In genomic region chr4:149997881-149998421, GRCh38 we compare ENCODE assay signal across 8 cellular contexts.
DNase-seq lines count a peak whose midpoint lies in the region; ATAC-seq and TF ChIP-seq lines count a peak whose summit lies in the region.

No MANE protein-coding gene starts in this region.

- H3K4me3 ChIP-seq in RWPE2 (ENCODE audit: severe bottlenecking) (no peak overlapping the region), mesendoderm (ENCODE audit: low read length) (no peak overlapping the region), stomach (no peak overlapping the region)

- no peak for TF ChIP-seq POLR2A in stomach (IDR thresholded peaks at IDR 0.05)

- no peak overlapping the region for H2BK15ac ChIP-seq in mesendoderm (replicated peaks; ENCODE audit: low read depth)

- H3K4me1 ChIP-seq in RWPE2 (ENCODE audit: insufficient read depth, poor library complexity, severe bottlenecking) (peaks cover 4% of the 10 kb centered on the region), mesendoderm (ENCODE audit: control insufficient read depth, low read depth, low read length) (no peaks in the 10 kb centered on the region), stomach (peaks cover 0 to 5% (median 2%) of the 10 kb centered on the region in 4 donors)

- TF ChIP-seq CTCF in GM10248 (IDR thresholded peaks at IDR 0.05; ENCODE audit: control extremely low read depth, extremely low read depth, low read depth, missing control alignments), result no peak
- TF ChIP-seq CTCF in RWPE2 (IDR thresholded peaks at IDR 0.05; ENCODE audit: poor library complexity, severe bottlenecking), result no peak
- no peak for TF ChIP-seq CTCF in stomach (IDR thresholded peaks at IDR 0.05)

- H2AK5ac ChIP-seq in mesendoderm (ENCODE audit: low read length), result no peak overlapping the region

- H3K56ac ChIP-seq in mesendoderm (ENCODE audit: low read length), result peak overlapping the region; percentile 18

- no peak overlapping the region for H3K18ac ChIP-seq in mesendoderm (ENCODE audit: low read length)

- no peak overlapping the region for H3K23ac ChIP-seq in mesendoderm (ENCODE audit: low read length)

- H3K27me3 ChIP-seq in RWPE2 (ENCODE audit: insufficient read depth, poor library complexity, severe bottlenecking), result no peaks in the 10 kb centered on the region
- H3K27me3 ChIP-seq in mesendoderm (ENCODE audit: insufficient read depth, low read length, poor library complexity), result no peaks in the 10 kb centered on the region
- no peaks in the 10 kb centered on the region for H3K27me3 ChIP-seq in stomach

- no peaks in the 10 kb centered on the region for H3K79me1 ChIP-seq in mesendoderm (ENCODE audit: low read length)

- H3K9me3 ChIP-seq in RWPE2 (ENCODE audit: severe bottlenecking) (no peaks in the 10 kb centered on the region), stomach (no peaks in the 10 kb centered on the region)

- H3K4me2 ChIP-seq in mesendoderm (ENCODE audit: low read length), result no peak overlapping the region

- CTCF ChIA-PET in GM10248 (lab: Yijun Ruan, JAX), result interaction anchor here (1.0 to 2.5 kb wide), 7 partner anchors 9 to 245 kb away, joined by 3 to 14 read pairs (median 6); no protein-coding TSS in a partner anchor

- POLR2A ChIA-PET in GM10248 (lab: Yijun Ruan, JAX), result no interaction called here

- DNase-seq in GM10248 (ENCODE audit: extremely low spot score), result peak; percentile 6
- no peak for DNase-seq in RWPE2 (ENCODE audit: low spot score)
- DNase-seq in mesendoderm, result peak; percentile 37
- no peak for DNase-seq in NCI-H1092 (lab: John Stamatoyannopoulos, UW)
- no peak for DNase-seq in C1 segment of cervical spinal cord (lab: John Stamatoyannopoulos, UW)
- DNase-seq in stomach, result no peak

- H4K8ac ChIP-seq in mesendoderm (ENCODE audit: low read depth, low read length), result no peak overlapping the region

- no peak overlapping the region for H3K9ac ChIP-seq in mesendoderm (ENCODE audit: low read length)

- H2BK120ac ChIP-seq in mesendoderm (ENCODE audit: low read depth, low read length), result no peak overlapping the region

- H2BK5ac ChIP-seq in mesendoderm (ENCODE audit: low read length), result no peak overlapping the region

- intact Hi-C loops in stomach (cut with DNase I; ENCODE audit: low total_unique reads), result no loop called here

- no peak overlapping the region for H3K4ac ChIP-seq in mesendoderm (ENCODE audit: low read depth, low read length)

- no CpG with 5 or more reads among the region's 4 CpGs for WGBS in mesendoderm (ENCODE audit: extremely low coverage, insufficient coverage, low lambda C conversion rate)
- 30 to 43% (median 36%) methylated on average over 4 of the region's 4 CpGs for WGBS in stomach, 5 donors

- peak; percentile 77 for ATAC-seq in HG02759 (IDR thresholded peaks at IDR 0.05; ENCODE audit: unreplicated experiment)
- ATAC-seq in RWPE2 (ENCODE audit: low read depth), result peak; percentile 71
- ATAC-seq in HG03025 (IDR thresholded peaks at IDR 0.05; ENCODE audit: low FRiP score, unreplicated experiment), result no peak

- H4K5ac ChIP-seq in mesendoderm (ENCODE audit: low read length), result no peak overlapping the region

- no peak for TF ChIP-seq EP300 in stomach (IDR thresholded peaks at IDR 0.05)

- no peaks in the 10 kb centered on the region for H3K79me2 ChIP-seq in mesendoderm (ENCODE audit: control insufficient read depth, insufficient read depth, low read length)

- H3K27ac ChIP-seq in RWPE2 (ENCODE audit: poor library complexity, severe bottlenecking) (no peak overlapping the region), mesendoderm (ENCODE audit: low read depth, low read length) (no peak overlapping the region), stomach (no peak overlapping the region)

- H3K36me3 ChIP-seq in RWPE2 (ENCODE audit: low read depth) (no peaks in the 10 kb centered on the region), mesendoderm (ENCODE audit: control insufficient read depth, insufficient read depth, low read length) (no peaks in the 10 kb centered on the region), stomach (no peaks in the 10 kb centered on the region)

Comparison
In these comparisons a context has a peak if more than half of its experiments do, and no peak if none do; other contexts are left out.
1. DNase-seq: peak in GM10248 (single experiment) and mesendoderm (single experiment); none in RWPE2 (single experiment), NCI-H1092 (single experiment), C1 segment of cervical spinal cord (0 of 14) and stomach (single experiment).